ENCODE assay signal across 29 cellular contexts in genomic region chr9:72897069-72897649, GRCh38. TPM values are rescaled to one million over a fixed set of nuclear protein-coding genes. Genes with fewer than 3 reads are reported as not detected.
DNase-seq lines count a peak whose midpoint lies in the region; ATAC-seq, FAIRE-seq and TF ChIP-seq lines count a peak whose summit lies in the region.
"Had no signal": no experiment of that assay in that cellular context is flagged by ENCODE, and none has a peak within 500 bp of the region (broad histone marks: within the 10 kb centered on the region; RNA-seq: fewer than 3 reads in every experiment).

No MANE protein-coding gene starts in this region.

- H3K27ac ChIP-seq in A549 = peak overlapping the region; percentile 16 to 66; a peak in 5 of 6 replicates
- H3K27ac ChIP-seq: BLaER1 had no signal

- no peak for DNase-seq in A549 (ENCODE audit: low read depth in 1 of 2, low spot score in 1 of 2)
- peak; percentile 32 for DNase-seq in astrocyte of the hippocampus (ENCODE audit: low read depth, low spot score)
- DNase-seq in myocyte (ENCODE audit: low read depth) = peak; percentile 20
- no peak for DNase-seq in HFFc6
- DNase-seq in activated CD4-positive, alpha-beta T cell treated with anti-CD3 and anti-CD28 coated beads for 1 hour = no peak
- DNase-seq in A172 (ENCODE audit: low spot score) = no peak
- DNase-seq: 8988T; ACHN; BE2C; C1 segment of cervical spinal cord; CD4-positive, alpha-beta memory T cell; CD4-positive, CD25-positive, alpha-beta regulatory T cell; CD8-positive, alpha-beta memory T cell; COR-L47; DMS 273 treated with DMSO at 0.1 percent for 48 hours; DMS153; DMS53; DMS79; DND-41; EL; GDM1 had no signal

- no peak for TF ChIP-seq RAD21 in A549 (conservative IDR thresholded peaks at IDR 0.05 in 1 of 2, IDR thresholded peaks at IDR 0.05 in 1 of 2)

- H3K9me3 Mint-ChIP-seq in HFFc6 = no peaks in the 10 kb centered on the region; the same call in 1 of the 2 replicates

- no peak for TF ChIP-seq POLR2A in A549 (IDR thresholded peaks at IDR 0.05; ENCODE audit: low read length)

- peaks cover 75% of the 10 kb centered on the region for H3K4me1 ChIP-seq in A549
- H3K4me1 ChIP-seq: BE2C, BLaER1 had no signal

- peaks cover 13% of the 10 kb centered on the region; the same call in 1 of the 2 replicates for H3K36me3 Mint-ChIP-seq in HFFc6 (ENCODE audit: low read depth)
- H3K36me3 Mint-ChIP-seq: CD4-positive, alpha-beta memory T cell; CD4-positive, CD25-positive, alpha-beta regulatory T cell; CD8-positive, alpha-beta memory T cell had no signal

- no peak for FAIRE-seq in A549 (lab: Jason Lieb, UNC)
- FAIRE-seq: GM12878, GM12892, GM18507, GM19239 had no signal

- no peak overlapping the region; the same call in 1 of the 2 replicates for H3K27ac Mint-ChIP-seq in HFFc6
- H3K27ac Mint-ChIP-seq: CD14-positive monocyte; CD4-positive, alpha-beta memory T cell; CD4-positive, CD25-positive, alpha-beta regulatory T cell had no signal

- 0 out of 3 replicates have a peak overlapping the region, but pooled peaks have one; percentile 1 for H3K4me2 ChIP-seq in A549
- H3K4me2 ChIP-seq: BLaER1 had no signal

- peaks cover 4% of the 10 kb centered on the region; the same call in 1 of the 2 replicates for H3K27me3 Mint-ChIP-seq in HFFc6 (ENCODE audit: insufficient read depth)

- H3K4me3 ChIP-seq in A549 = no peak overlapping the region
- H3K4me3 ChIP-seq: BLaER1, GM12878 had no signal

- TF ChIP-seq CTCF in A549 (IDR thresholded peaks at IDR 0.05) (no peak), HFFc6 (IDR thresholded peaks at IDR 0.05) (no peak)

- whole genome bisulfite sequencing in A549 (ENCODE audit: missing lambda C conversion rate) = 42% methylated on average over 3 of the region's 3 CpGs

- ATAC-seq in A549 = peak; percentile 28 to 42; a peak in 5 of 6 replicates
- ATAC-seq: GM12878 had no signal

- POLR2A ChIA-PET in A549 (lab: Yijun Ruan, JAX) = interaction anchor here (0.7 to 0.8 kb wide), 2 partner anchors 19 to 197 kb away, joined by 7 read pairs; no protein-coding TSS in a partner anchor

- H3K4me1 Mint-ChIP-seq in HFFc6 (ENCODE audit: low read depth) = peaks cover 44% of the 10 kb centered on the region
- H3K4me1 Mint-ChIP-seq: CD14-positive monocyte; CD4-positive, alpha-beta memory T cell; CD4-positive, CD25-positive, alpha-beta regulatory T cell; CD8-positive, alpha-beta memory T cell had no signal

- 0 out of 5 replicates have a peak, but pooled peaks of 1 of the 2 experiments have one; percentile 22 for TF ChIP-seq EP300 in A549 (IDR thresholded peaks at IDR 0.05)

- H3K9me3 ChIP-seq in A549 = no peaks in the 10 kb centered on the region
- H3K9me3 ChIP-seq: BE2C, BLaER1 had no signal

- CTCF ChIA-PET in A549 (lab: Yijun Ruan, JAX) = interaction anchor here (0.9 to 1.9 kb wide), 3 partner anchors 34 to 125 kb away, joined by 3 to 9 read pairs (median 3); no protein-coding TSS in a partner anchor

- no peak overlapping the region for H3K4me3 Mint-ChIP-seq in HFFc6
- H3K4me3 Mint-ChIP-seq: CD14-positive monocyte; CD4-positive, alpha-beta memory T cell; CD4-positive, CD25-positive, alpha-beta regulatory T cell; CD8-positive, alpha-beta memory T cell had no signal

TF ChIP-seq in A549, 52 proteins besides CTCF, POLR2A, EP300 and RAD21 (continues in another document):
- TF ChIP-seq HES2 (IDR thresholded peaks at IDR 0.05) (no peak), ZSCAN20 (CRISPR knock-in tag; IDR thresholded peaks at IDR 0.05) (no peak), RARB (CRISPR knock-in tag; IDR thresholded peaks at IDR 0.05) (peak; percentile 78; the same call in 1 of the 2 replicates), ATOH8 (CRISPR knock-in tag; IDR thresholded peaks at IDR 0.05; ENCODE audit: low read depth) (no peak; the same call in 1 of the 2 replicates), MAZ (IDR thresholded peaks at IDR 0.05; ENCODE audit: borderline replicate concordance, low read depth, low read length) (no peak), REST (IDR thresholded peaks at IDR 0.05) (no peak; the same call in 1 of the 2 replicates), RNF2 (IDR thresholded peaks at IDR 0.05; ENCODE audit: borderline replicate concordance, low read depth) (no peak), CHD4 (IDR thresholded peaks at IDR 0.05; ENCODE audit: borderline replicate concordance) (no peak), POLR2AphosphoS2 (conservative IDR thresholded peaks at IDR 0.05; ENCODE audit: low read length) (peak; percentile 98), MYC (IDR thresholded peaks at IDR 0.05; ENCODE audit: borderline replicate concordance, low read length) (no peak), FOSB (CRISPR knock-in tag; IDR thresholded peaks at IDR 0.05) (peak; percentile 94), CBX8 (IDR thresholded peaks at IDR 0.05) (no peak), EHF (CRISPR knock-in tag; IDR thresholded peaks at IDR 0.05) (0 out of 2 replicates have a peak, but pooled peaks have one; percentile 54), NPAS2 (CRISPR knock-in tag; IDR thresholded peaks at IDR 0.05; ENCODE audit: borderline replicate concordance) (no peak), BHLHE40 (IDR thresholded peaks at IDR 0.05; ENCODE audit: low read depth, low read length) (no peak), PHF8 (IDR thresholded peaks at IDR 0.05; ENCODE audit: borderline replicate concordance, low read depth) (no peak), SMC3 (IDR thresholded peaks at IDR 0.05) (no peak), FOXS1 (CRISPR knock-in tag; IDR thresholded peaks at IDR 0.05) (no peak), HEYL (CRISPR knock-in tag; IDR thresholded peaks at IDR 0.05) (no peak), KDM1A (IDR thresholded peaks at IDR 0.05; ENCODE audit: low read depth) (no peak), HMGXB4 (CRISPR knock-in tag; IDR thresholded peaks at IDR 0.05; ENCODE audit: borderline replicate concordance) (no peak; the same call in 1 of the 2 replicates)

RNA-seq across cellular contexts. Expression of gene ALDH1A1, which starts 55.7 kb away (rescaled TPM):
- polyA plus RNA-seq in A549 (2011; rRNA removed) (6,119 and 8,617 TPM in 2 replicates), A549 (2017; fragmentation: RNase III; extraction: RNeasy Plus Mini Kit Qiagen cat#74134 plus additional on column Dnase treatment) (9,362 to 9,987 TPM (median 9,373 TPM) in 3 replicates)
- polyA plus RNA-seq in A549 (2012; cell fraction: cytosol; rRNA removed) = 2,623 and 3,095 TPM in 2 replicates
- polyA plus RNA-seq in A549 (2012; cell fraction: nucleus; rRNA removed) = 1,463 and 2,252 TPM in 2 replicates
- polyA minus RNA-seq in A549 (2011; rRNA and poly(A)+ RNA removed) = 2,553 and 2,631 TPM in 2 replicates
- 199 and 255 TPM in 2 replicates for total RNA-seq in myocyte
- polyA plus RNA-seq in myocyte (2012) = 79.3 TPM
- 100 to 1,000 TPM; 166 to 720 (median 656) TPM for total RNA-seq in HFFc6 (2021; fragmentation: NEBNext Ultra II Directional; extraction: Animal tissue kit (Norgen Biotek cat#: 25700))
- total RNA-seq in A172 (2014; rRNA removed; shearing (Covaris generic)) = not detected in 2 replicates
- total RNA-seq: Daoy, G401 had no signal
- polyA plus RNA-seq: CD4-positive, alpha-beta memory T cell; CD8-positive, alpha-beta memory T cell had no signal

Comparison
In these comparisons a context has a peak if more than half of its experiments do, and no peak if none do; other contexts are left out.
1. DNase-seq: peak in astrocyte of the hippocampus (single experiment) and myocyte (single experiment); none in A549 (0 of 2), HFFc6 (single experiment), activated CD4-positive, alpha-beta T cell treated with anti-CD3 and anti-CD28 coated beads for 1 hour (single experiment) and A172 (single experiment).
2. RNA of gene ALDH1A1, which starts 55.7 kb away (total RNA-seq): 166 to 720 TPM in HFFc6 and 199 to 255 TPM in myocyte; not detected in A172; every median in the first group is over 100 times any median in the second.